In the genomic region with DNA sequence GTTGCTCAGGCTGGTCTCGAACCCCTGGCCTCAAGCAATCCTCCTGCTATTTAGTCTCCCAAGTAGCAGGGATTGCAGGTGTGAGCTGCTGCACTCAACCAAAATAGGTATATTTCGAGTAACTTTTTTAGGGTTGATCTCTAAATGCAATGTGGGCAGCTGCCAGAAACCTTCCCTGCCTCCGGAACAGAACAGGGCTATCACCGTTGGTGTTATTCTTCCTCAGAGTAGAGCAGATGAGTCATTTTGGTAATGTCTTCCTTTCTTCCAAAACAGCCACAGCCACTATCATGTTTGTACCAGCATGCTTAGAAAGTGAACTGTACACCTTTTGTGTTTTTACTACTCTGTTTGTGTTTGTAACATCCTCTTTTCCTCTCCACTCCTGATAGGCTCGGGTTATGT, we compare ENCODE assay signal across 9 cellular contexts. TPM values are rescaled to one million over a fixed set of nuclear protein-coding genes. Genes with fewer than 3 reads are reported as not detected.
A peak's percentile ranks its signal among the peaks of the same experiment; 100 is the strongest.
DNase-seq lines count a peak whose midpoint lies in the region; ATAC-seq, FAIRE-seq and TF ChIP-seq lines count a peak whose summit lies in the region.
"Had no signal": no experiment of that assay in that cellular context is flagged by ENCODE, and none has a peak within 500 bp of the region (broad histone marks: within the 10 kb centered on the region; RNA-seq: fewer than 3 reads in every experiment).

No MANE protein-coding gene starts in this region.

- peak; percentile 31 for FAIRE-seq in RCC 7860 (lab: Jason Lieb, UNC)

- peak; percentile 58 for DNase-seq in ELR (ENCODE audit: low read depth)
- DNase-seq in RCC 7860 (ENCODE audit: low spot score), result no peak
- DNase-seq in caudate nucleus (lab: John Stamatoyannopoulos, UW), result peak in 12 of 61 donors; percentile 8 to 80 (median 29)
- peak in 1 of 10 donors; percentile 23 for DNase-seq in naive thymus-derived CD8-positive, alpha-beta T cell
- no peak for DNase-seq in NCI-H748 (lab: John Stamatoyannopoulos, UW; ENCODE audit: unreplicated experiment)
- no peak for DNase-seq in midbrain (lab: John Stamatoyannopoulos, UW)
- DNase-seq in GM13977 (ENCODE audit: low spot score), result no peak

- peaks cover 19 to 42% (median 35%) of the 10 kb centered on the region in 4 donors for H3K4me1 Mint-ChIP-seq in naive thymus-derived CD8-positive, alpha-beta T cell

- no peaks in the 10 kb centered on the region for H3K9me3 Mint-ChIP-seq in naive thymus-derived CD8-positive, alpha-beta T cell
- H3K9me3 Mint-ChIP-seq: nephron had no signal

- no peaks in the 10 kb centered on the region for H3K27me3 Mint-ChIP-seq in naive thymus-derived CD8-positive, alpha-beta T cell

- TF ChIP-seq CTCF in GM13977 (IDR thresholded peaks at IDR 0.05; ENCODE audit: extremely low read depth, insufficient read depth, missing control alignments), result no peak

- peak overlapping the region in 7 of 10 donors; percentile 3 to 91 (median 79) for H3K27ac Mint-ChIP-seq in naive thymus-derived CD8-positive, alpha-beta T cell
- H3K27ac Mint-ChIP-seq: nephron had no signal

- ATAC-seq in naive thymus-derived CD8-positive, alpha-beta T cell, result peak; percentile 68 to 83
- no peak for ATAC-seq in GM18502 (IDR thresholded peaks at IDR 0.05; ENCODE audit: poor library complexity, unreplicated experiment)

- H3K27ac ChIP-seq in caudate nucleus (ENCODE audit: low read depth, low read length), result peak overlapping the region; percentile 2

- in situ Hi-C loops in GM13977 (cut with MboI; ENCODE audit: low pct_unique_long_range_greater_than_20kb, low sequenced_read_pairs, unreplicated experiment), result no loop called here

- POLR2A ChIA-PET in naive thymus-derived CD8-positive, alpha-beta T cell (lab: Charles Lee), result interaction anchor here (1.2 kb wide), 1 partner anchor 10 kb away, joined by 3 read pairs; no protein-coding TSS in a partner anchor

- H3K36me3 Mint-ChIP-seq in naive thymus-derived CD8-positive, alpha-beta T cell, result peaks cover 0 to 6% (median 5%) of the 10 kb centered on the region in 3 donors

- H3K4me3 Mint-ChIP-seq in naive thymus-derived CD8-positive, alpha-beta T cell, result peak overlapping the region in 8 of 10 donors; percentile 4 to 59 (median 30)
- H3K4me3 Mint-ChIP-seq: nephron had no signal

RNA-seq across cellular contexts. Expression of a gene that starts 44.1 kb away (rescaled TPM):
- total RNA-seq in naive thymus-derived CD8-positive, alpha-beta T cell, result 10 to 100 TPM; 38.2 TPM
- 10 to 100 TPM; 15.6 to 32.8 (median 19.7) TPM for polyA plus RNA-seq in naive thymus-derived CD8-positive, alpha-beta T cell
